15 cellular contexts compared by ENCODE assay signal in the genomic region with DNA sequence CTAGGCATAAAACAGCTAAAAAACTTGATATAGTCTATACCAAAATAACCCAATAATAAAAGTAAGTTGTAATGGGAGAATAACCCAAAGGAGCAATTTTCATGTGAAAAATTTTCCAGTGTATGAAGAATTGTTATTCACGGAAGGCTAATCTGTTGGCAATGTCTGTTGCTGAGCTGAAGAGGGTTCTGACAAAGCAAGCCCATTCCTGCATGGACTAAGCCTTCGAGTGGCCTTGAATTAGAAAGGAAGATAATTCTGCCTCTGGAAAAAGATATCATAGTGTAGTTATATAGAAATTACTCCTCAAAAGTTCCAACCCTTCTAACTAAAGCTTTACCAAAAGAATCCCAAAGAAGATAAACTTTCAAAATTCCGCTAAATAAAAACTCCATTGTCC.
DNase-seq lines count a peak whose midpoint lies in the region; ATAC-seq and TF ChIP-seq lines count a peak whose summit lies in the region.
"Had no signal": no experiment of that assay in that cellular context is flagged by ENCODE, and none has a peak within 500 bp of the region (broad histone marks: within the 10 kb centered on the region; RNA-seq: fewer than 3 reads in every experiment).

No MANE protein-coding gene starts in this region.

- no peaks in the 10 kb centered on the region for H3K9me2 ChIP-seq in PC-3 (replicated peaks; ENCODE audit: low read length)

- no peak for TF ChIP-seq CTCF in HFFc6 (IDR thresholded peaks at IDR 0.05)
- TF ChIP-seq CTCF in PC-3 (conservative IDR thresholded peaks at IDR 0.05; ENCODE audit: low read depth, low read length) = no peak
- TF ChIP-seq CTCF in fibroblast of lung (conservative IDR thresholded peaks at IDR 0.05 in 1 of 2, IDR thresholded peaks at IDR 0.05 in 1 of 2; ENCODE audit: low read depth in 1 of 2, low read length in 2 of 2) = no peak
- TF ChIP-seq CTCF in gastrocnemius medialis (IDR thresholded peaks at IDR 0.05 in 4 of 5, conservative IDR thresholded peaks at IDR 0.05 in 1 of 5) = no peak

- H3K36me3 Mint-ChIP-seq in HFFc6 (ENCODE audit: low read depth) = no peaks in the 10 kb centered on the region
- H3K36me3 Mint-ChIP-seq: CD8-positive, alpha-beta memory T cell; T-cell had no signal

- peak overlapping the region; percentile 16 for H3K27ac ChIP-seq in PC-3 (ENCODE audit: low read length)
- peak overlapping the region; percentile 65 for H3K27ac ChIP-seq in fibroblast of lung (ENCODE audit: insufficient read depth, low read length)
- peak overlapping the region; percentile 3 to 45 (median 21) for H3K27ac ChIP-seq in gastrocnemius medialis

- H3K79me2 ChIP-seq in PC-3 (ENCODE audit: low read length) (no peaks in the 10 kb centered on the region), fibroblast of lung (ENCODE audit: control insufficient read depth, insufficient read depth, low read length) (no peaks in the 10 kb centered on the region)

- H3K27me3 Mint-ChIP-seq in HFFc6 (ENCODE audit: insufficient read depth) = no peaks in the 10 kb centered on the region
- H3K27me3 Mint-ChIP-seq: CD8-positive, alpha-beta memory T cell; IgD-negative memory B cell; T-cell had no signal

- H3K4me1 ChIP-seq in PC-3 (ENCODE audit: insufficient read depth, low read length) (peaks cover 31% of the 10 kb centered on the region), fibroblast of lung (ENCODE audit: control insufficient read depth, extremely low read depth, insufficient read depth, low read length) (peaks cover 3% of the 10 kb centered on the region), gastrocnemius medialis (peaks cover 7 to 8% of the 10 kb centered on the region in 2 donors)

- POLR2A ChIA-PET in PC-3 (lab: Charles Lee; ENCODE audit: unreplicated experiment) = no interaction called here

- peaks cover 31% of the 10 kb centered on the region for H3K4me1 Mint-ChIP-seq in HFFc6 (ENCODE audit: low read depth)

- no peak for DNase-seq in HFFc6
- no peak for DNase-seq in PC-3
- peak in 1 of 2 donors; percentile 36 for DNase-seq in fibroblast of lung (ENCODE audit: low read depth in 2 of 2)
- no peak for DNase-seq in gastrocnemius medialis
- no peak for DNase-seq in H7
- DNase-seq in HUDEP-2 (lab: John Stamatoyannopoulos, UW; ENCODE audit: unreplicated experiment in 76 of 76) = no peak
- DNase-seq: activated CD4-positive, alpha-beta T cell treated with anti-CD3 and anti-CD28 coated beads for 4 hours; activated T-cell treated with anti-CD3 and anti-CD28 coated beads, Interleukin-2, amount 50 U/mL, for 4 hours; CD8-positive, alpha-beta memory T cell; NCI-H1694 treated with DMSO at 0.1 percent for 48 hours; T-cell had no signal

- H3K9ac ChIP-seq in PC-3 (ENCODE audit: low read length) = no peak overlapping the region
- H3K9ac ChIP-seq in fibroblast of lung (ENCODE audit: insufficient read depth, low read length) = no peak overlapping the region

- H3K9me3 ChIP-seq in PC-3 (ENCODE audit: low read length) = no peaks in the 10 kb centered on the region
- H3K9me3 ChIP-seq in fibroblast of lung (ENCODE audit: control insufficient read depth, insufficient read depth, low read depth, low read length) = no peaks in the 10 kb centered on the region
- no peaks in the 10 kb centered on the region for H3K9me3 ChIP-seq in gastrocnemius medialis

- H3K4me3 ChIP-seq in PC-3 (ENCODE audit: low read length) = no peak overlapping the region
- no peak overlapping the region for H3K4me3 ChIP-seq in fibroblast of lung (replicated peaks in 1 of 4; ENCODE audit: control extremely low read depth in 1 of 4, insufficient read depth in 1 of 4, low read depth in 3 of 4, low read length in 4 of 4)
- no peak overlapping the region for H3K4me3 ChIP-seq in gastrocnemius medialis
- H3K4me3 ChIP-seq in H7 (ENCODE audit: insufficient read depth, low read depth, low read length) = no peak overlapping the region
- H3K4me3 ChIP-seq: skin epidermis had no signal

- in situ Hi-C loops in gastrocnemius medialis (cut with MboI; ENCODE audit: low sequenced_read_pairs in 4 of 4) = no loop called here

- H3K36me3 ChIP-seq in PC-3 (ENCODE audit: low read depth, low read length) (no peaks in the 10 kb centered on the region), fibroblast of lung (ENCODE audit: control insufficient read depth, insufficient read depth, low read length) (no peaks in the 10 kb centered on the region), gastrocnemius medialis (no peaks in the 10 kb centered on the region), H7 (replicated peaks; ENCODE audit: control insufficient read depth, insufficient read depth, low read length) (no peaks in the 10 kb centered on the region)

- H3K9me3 Mint-ChIP-seq in HFFc6 = no peaks in the 10 kb centered on the region
- H3K9me3 Mint-ChIP-seq: activated T-cell treated with anti-CD3 and anti-CD28 coated beads, Interleukin-2, amount 50 U/mL, for 4 hours; IgD-negative memory B cell; T-cell had no signal

- BruUV-seq in PC-3 (replicated peaks; lab: Mats Ljungman, UMichigan) = no TSS peak

- peaks cover 3% of the 10 kb centered on the region for H3F3A ChIP-seq in PC-3 (ENCODE audit: low read length, unreplicated experiment)

- H3K4me2 ChIP-seq in PC-3 (ENCODE audit: low read length) (peak overlapping the region; percentile 44; the same call in 1 of the 2 replicates), fibroblast of lung (ENCODE audit: extremely low read depth, insufficient read depth, low read length) (peak overlapping the region; percentile 54)

- TF ChIP-seq POLR2A in gastrocnemius medialis (IDR thresholded peaks at IDR 0.05) = no peak

- no peak overlapping the region for H2AFZ ChIP-seq in PC-3 (ENCODE audit: low read length)
- no peak overlapping the region for H2AFZ ChIP-seq in fibroblast of lung (ENCODE audit: low read length)

- CTCF ChIA-PET in PC-3 (lab: Charles Lee) = interaction anchor here (1.0 kb wide), 1 partner anchor 101 kb away, joined by 3 read pairs; the partner anchor contains the start of gene MAP2

- H3K27ac Mint-ChIP-seq in HFFc6 = peak overlapping the region; percentile 77
- H3K27ac Mint-ChIP-seq: CD8-positive, alpha-beta memory T cell; IgD-negative memory B cell had no signal

- ATAC-seq in PC-3 (no peak), gastrocnemius medialis (no peak), GM18498 (IDR thresholded peaks at IDR 0.05; ENCODE audit: unreplicated experiment) (no peak), GM18909 (IDR thresholded peaks at IDR 0.05; ENCODE audit: poor library complexity, unreplicated experiment) (no peak)
- ATAC-seq: activated T-cell treated with anti-CD3 and anti-CD28 coated beads, Interleukin-2, amount 50 U/mL, for 4 hours; T-cell had no signal

- H3K27me3 ChIP-seq in PC-3 (ENCODE audit: low read length) = no peaks in the 10 kb centered on the region
- no peaks in the 10 kb centered on the region for H3K27me3 ChIP-seq in fibroblast of lung (ENCODE audit: control insufficient read depth, insufficient read depth, low read length)
- no peaks in the 10 kb centered on the region for H3K27me3 ChIP-seq in gastrocnemius medialis
- peaks cover 55% of the 10 kb centered on the region for H3K27me3 ChIP-seq in H7 (ENCODE audit: control insufficient read depth, insufficient read depth, low read length)

- H4K20me1 ChIP-seq in PC-3 (ENCODE audit: low read length) (no peaks in the 10 kb centered on the region), fibroblast of lung (ENCODE audit: control insufficient read depth, extremely low read depth, insufficient read depth, low read length) (no peaks in the 10 kb centered on the region)

- peak overlapping the region; percentile 68 for H3K4me3 Mint-ChIP-seq in HFFc6
- H3K4me3 Mint-ChIP-seq: activated T-cell treated with anti-CD3 and anti-CD28 coated beads, Interleukin-2, amount 50 U/mL, for 4 hours; CD8-positive, alpha-beta memory T cell had no signal

- intact Hi-C loops in PC-3 (cut with micrococcal nuclease) = no loop called here
- intact Hi-C loops in gastrocnemius medialis (cut with DNase I; ENCODE audit: low total_unique reads) = no loop called here
